In the genomic region with DNA sequence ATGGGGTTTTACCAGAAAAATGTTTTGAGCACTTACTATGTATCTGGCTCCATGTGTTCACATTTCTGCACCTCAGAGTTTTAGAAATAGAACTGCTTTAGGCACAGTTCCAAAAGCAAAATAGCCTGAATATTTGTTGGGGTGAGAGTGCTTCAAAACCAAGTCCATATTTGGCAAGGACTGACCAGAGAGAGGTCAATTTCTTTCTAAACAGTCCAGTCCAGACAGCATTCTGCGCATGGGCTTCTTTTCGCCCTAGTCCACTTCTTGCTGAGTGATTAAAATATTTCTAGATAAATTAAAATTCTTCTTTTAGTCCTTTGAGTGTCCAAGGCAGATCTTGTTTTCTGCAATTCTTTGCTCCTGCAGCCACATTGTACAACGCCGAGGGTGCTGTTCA, we compare ENCODE assay signal across 1 cellular context.
TF ChIP-seq lines count a peak whose summit lies in the region.

No MANE protein-coding gene starts in this region.

TF ChIP-seq in IMR-90, 13 proteins besides CTCF, POLR2A, EP300 and RAD21 (continued from another document):
- TF ChIP-seq, protein P1, sequence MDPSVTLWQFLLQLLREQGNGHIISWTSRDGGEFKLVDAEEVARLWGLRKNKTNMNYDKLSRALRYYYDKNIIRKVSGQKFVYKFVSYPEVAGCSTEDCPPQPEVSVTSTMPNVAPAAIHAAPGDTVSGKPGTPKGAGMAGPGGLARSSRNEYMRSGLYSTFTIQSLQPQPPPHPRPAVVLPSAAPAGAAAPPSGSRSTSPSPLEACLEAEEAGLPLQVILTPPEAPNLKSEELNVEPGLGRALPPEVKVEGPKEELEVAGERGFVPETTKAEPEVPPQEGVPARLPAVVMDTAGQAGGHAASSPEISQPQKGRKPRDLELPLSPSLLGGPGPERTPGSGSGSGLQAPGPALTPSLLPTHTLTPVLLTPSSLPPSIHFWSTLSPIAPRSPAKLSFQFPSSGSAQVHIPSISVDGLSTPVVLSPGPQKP (IDR thresholded peaks at IDR 0.05; ENCODE audit: borderline replicate concordance, low read depth, low read length): no peak
- TF ChIP-seq, protein P2, sequence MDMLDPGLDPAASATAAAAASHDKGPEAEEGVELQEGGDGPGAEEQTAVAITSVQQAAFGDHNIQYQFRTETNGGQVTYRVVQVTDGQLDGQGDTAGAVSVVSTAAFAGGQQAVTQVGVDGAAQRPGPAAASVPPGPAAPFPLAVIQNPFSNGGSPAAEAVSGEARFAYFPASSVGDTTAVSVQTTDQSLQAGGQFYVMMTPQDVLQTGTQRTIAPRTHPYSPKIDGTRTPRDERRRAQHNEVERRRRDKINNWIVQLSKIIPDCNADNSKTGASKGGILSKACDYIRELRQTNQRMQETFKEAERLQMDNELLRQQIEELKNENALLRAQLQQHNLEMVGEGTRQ (IDR thresholded peaks at IDR 0.05; ENCODE audit: low read depth, low read length): no peak
- no peak for TF ChIP-seq NFE2L2 (IDR thresholded peaks at IDR 0.05; ENCODE audit: low read depth, low read length)
- TF ChIP-seq MXI1 (IDR thresholded peaks at IDR 0.05; ENCODE audit: borderline replicate concordance, low read depth, low read length): no peak
- TF ChIP-seq CHD1 (IDR thresholded peaks at IDR 0.05; ENCODE audit: low read depth, low read length): no peak
- no peak for TF ChIP-seq SMC3 (IDR thresholded peaks at IDR 0.05; ENCODE audit: low read depth, low read length)
- TF ChIP-seq RCOR1 (IDR thresholded peaks at IDR 0.05; ENCODE audit: insufficient replicate concordance, low read length): no peak
- no peak for TF ChIP-seq BHLHE40 (IDR thresholded peaks at IDR 0.05; ENCODE audit: low read depth, low read length)
